In the genomic region with DNA sequence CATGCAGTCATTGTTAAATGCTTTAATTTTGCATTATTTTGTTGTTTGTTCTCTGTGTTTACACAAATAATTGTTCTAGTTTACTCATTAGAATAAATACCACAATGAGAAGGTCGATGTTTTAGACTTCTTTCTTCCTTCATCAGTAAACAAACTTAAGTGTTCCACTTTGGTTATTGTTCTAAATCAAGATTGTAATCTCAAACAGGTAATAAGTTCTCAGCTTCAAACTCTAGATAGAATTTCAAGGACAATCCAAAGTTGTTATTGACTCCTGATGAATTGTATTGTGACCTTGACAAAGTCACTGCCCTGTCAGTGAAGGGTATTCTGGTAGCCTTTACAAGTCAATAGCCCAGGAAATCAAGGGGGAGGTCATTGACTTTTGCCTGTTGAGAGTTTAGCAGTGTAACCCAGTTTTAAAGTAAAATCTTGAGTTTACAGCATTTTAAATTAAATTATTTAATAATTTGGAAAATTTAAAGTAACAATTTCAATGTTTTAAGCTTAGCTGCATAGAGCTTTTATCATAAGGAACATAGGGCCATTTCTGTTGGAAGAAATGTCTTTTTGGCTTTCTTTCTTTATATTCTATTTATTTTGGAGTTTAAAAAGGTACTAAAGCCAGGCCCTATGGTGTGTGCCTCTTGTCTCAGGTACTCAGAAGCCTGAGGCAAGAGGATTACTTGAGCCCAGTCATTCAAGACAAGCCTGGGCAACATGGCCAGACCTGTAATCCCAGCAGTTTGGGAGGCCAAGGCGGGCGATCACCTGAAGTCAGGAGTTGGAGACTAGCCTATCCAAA, we compare ENCODE assay signal across 13 cellular contexts.
DNase-seq lines count a peak whose midpoint lies in the region; ATAC-seq and TF ChIP-seq lines count a peak whose summit lies in the region.
"Had no signal": no experiment of that assay in that cellular context is flagged by ENCODE, and none has a peak within 500 bp of the region (broad histone marks: within the 10 kb centered on the region; RNA-seq: fewer than 3 reads in every experiment).

No MANE protein-coding gene starts in this region.

- H3K27me3 ChIP-seq in HUES6 (ENCODE audit: control insufficient read depth, insufficient read depth, low read length) (no peaks in the 10 kb centered on the region), RWPE2 (ENCODE audit: insufficient read depth, poor library complexity, severe bottlenecking) (no peaks in the 10 kb centered on the region), hepatocyte (no peaks in the 10 kb centered on the region)

- peak overlapping the region; percentile 29 for H3K4me2 ChIP-seq in hepatocyte

- no peaks in the 10 kb centered on the region for H3K9me3 ChIP-seq in HUES6 (ENCODE audit: control insufficient read depth, insufficient read depth, low read depth, low read length)
- H3K9me3 ChIP-seq in RWPE2 (ENCODE audit: severe bottlenecking): no peaks in the 10 kb centered on the region
- no peaks in the 10 kb centered on the region for H3K9me3 ChIP-seq in hepatocyte (ENCODE audit: low read depth)

- H4K20me1 ChIP-seq in hepatocyte (ENCODE audit: insufficient read depth, poor library complexity, severe bottlenecking): peaks cover 7% of the 10 kb centered on the region

- WGBS in hepatocyte (ENCODE audit: low lambda C conversion rate, missing lambda C conversion rate): 67% methylated on average over 3 of the region's 3 CpGs

- DNase-seq in RWPE2 (ENCODE audit: low spot score) (peak; percentile 70), hepatocyte (ENCODE audit: low spot score) (no peak), GM13977 (ENCODE audit: low spot score) (no peak), mucosa of gallbladder (ENCODE audit: low spot score) (no peak), SIG-M5 (lab: John Stamatoyannopoulos, UW) (no peak)
- DNase-seq: CD4-positive, CD25-positive, alpha-beta regulatory T cell; IMR-90; NCI-H187; OCI-M1; T-helper 17 cell had no signal

- H3K9ac ChIP-seq in HUES6 (ENCODE audit: low read length): no peak overlapping the region

- in situ Hi-C loops in GM13977 (cut with MboI; ENCODE audit: low pct_unique_long_range_greater_than_20kb, low sequenced_read_pairs, unreplicated experiment): no loop called here

- H3K4me1 ChIP-seq in HUES6 (ENCODE audit: control insufficient read depth, insufficient read depth, low read length): peaks cover 32% of the 10 kb centered on the region
- H3K4me1 ChIP-seq in RWPE2 (ENCODE audit: insufficient read depth, poor library complexity, severe bottlenecking): peaks cover 18% of the 10 kb centered on the region
- H3K4me1 ChIP-seq in hepatocyte (ENCODE audit: insufficient read depth): peaks cover 24% of the 10 kb centered on the region

- no peak for TF ChIP-seq CTCF in RWPE2 (IDR thresholded peaks at IDR 0.05; ENCODE audit: poor library complexity, severe bottlenecking)
- TF ChIP-seq CTCF in hepatocyte (IDR thresholded peaks at IDR 0.05; ENCODE audit: poor library complexity): no peak
- TF ChIP-seq CTCF in GM13977 (IDR thresholded peaks at IDR 0.05; ENCODE audit: extremely low read depth, insufficient read depth, missing control alignments): no peak

- H3K9me2 ChIP-seq in hepatocyte (replicated peaks; ENCODE audit: insufficient read depth): no peaks in the 10 kb centered on the region

- H3K79me2 ChIP-seq in hepatocyte: peaks cover 97% of the 10 kb centered on the region

- H3K36me3 ChIP-seq in HUES6 (ENCODE audit: control insufficient read depth, insufficient read depth, low read length) (no peaks in the 10 kb centered on the region), RWPE2 (ENCODE audit: low read depth) (no peaks in the 10 kb centered on the region), hepatocyte (replicated peaks; ENCODE audit: insufficient read depth, low read depth) (no peaks in the 10 kb centered on the region)

- ATAC-seq in RWPE2 (ENCODE audit: low read depth) (peak; percentile 95), HG03135 (IDR thresholded peaks at IDR 0.05; ENCODE audit: unreplicated experiment) (no peak)
- ATAC-seq: T-helper 17 cell had no signal

- H3K27ac ChIP-seq in HUES6 (ENCODE audit: low read depth, low read length) (0 out of 2 replicates have a peak overlapping the region, but pooled peaks have one; percentile 12), RWPE2 (ENCODE audit: poor library complexity, severe bottlenecking) (peak overlapping the region; percentile 4), hepatocyte (peak overlapping the region; percentile 18), skin epidermis (peak overlapping the region in 16 of 21 experiments; percentile 2 to 78 (median 58))

- no peak overlapping the region for H2AFZ ChIP-seq in hepatocyte

- no peak overlapping the region for H3K4me3 ChIP-seq in HUES6 (ENCODE audit: low read depth, low read length)
- no peak overlapping the region for H3K4me3 ChIP-seq in RWPE2 (ENCODE audit: severe bottlenecking)
- H3K4me3 ChIP-seq in hepatocyte: no peak overlapping the region
- no peak overlapping the region for H3K4me3 ChIP-seq in skin epidermis

Comparison
In these comparisons a context has a peak if more than half of its experiments do, and no peak if none do; other contexts are left out.
1. H3K27ac ChIP-seq: peak in every context shown above with its lines; median percentile 58 in skin epidermis; 18 in hepatocyte; 12 in HUES6; 4 in RWPE2.